14 cellular contexts compared by ENCODE assay signal in genomic region chr2:65351234-65351947, GRCh38.
DNase-seq lines count a peak whose midpoint lies in the region; ATAC-seq and TF ChIP-seq lines count a peak whose summit lies in the region.
"Had no signal": no experiment of that assay in that cellular context is flagged by ENCODE, and none has a peak within 500 bp of the region (broad histone marks: within the 10 kb centered on the region; RNA-seq: fewer than 3 reads in every experiment).

No MANE protein-coding gene starts in this region.

- DNase-seq in DMS79 treated with DMSO at 0.1 percent for 48 hours (lab: John Stamatoyannopoulos, UW) (peak; percentile 87), NCI-H2227 (lab: John Stamatoyannopoulos, UW; ENCODE audit: unreplicated experiment) (peak; percentile 21), chondrocyte (ENCODE audit: low spot score) (no peak), natural killer cell (no peak), NCI-H2029 (lab: John Stamatoyannopoulos, UW) (no peak), substantia nigra (lab: John Stamatoyannopoulos, UW) (no peak), HPDE6-E6E7 (ENCODE audit: extremely low spot score) (no peak)
- DNase-seq: activated CD8-positive, alpha-beta T cell treated with anti-CD3 and anti-CD28 coated beads, Interleukin-2, amount 10 ng/mL, durations not matched to agents 7 days and 5 days; esophagus squamous epithelium; RPMI8226; stimulated activated CD4-positive, alpha-beta T cell treated with anti-CD3 and anti-CD28 coated beads, Interleukin-15, amount 100 ng/mL, for 24 hours had no signal

- ATAC-seq in natural killer cell (peak; percentile 44 to 73 (median 49)), HG03571 (IDR thresholded peaks at IDR 0.05; ENCODE audit: unreplicated experiment) (no peak)
- ATAC-seq: activated CD8-positive, alpha-beta T cell treated with anti-CD3 and anti-CD28 coated beads, Interleukin-2, amount 10 ng/mL, durations not matched to agents 7 days and 5 days had no signal

- no peaks in the 10 kb centered on the region for H3K9me3 Mint-ChIP-seq in chondrocyte (ENCODE audit: low read depth)
- no peaks in the 10 kb centered on the region for H3K9me3 Mint-ChIP-seq in natural killer cell
- H3K9me3 Mint-ChIP-seq: memory B cell had no signal

- no peak overlapping the region for H3K27ac ChIP-seq in substantia nigra (ENCODE audit: low read depth, low read length, poor library complexity, severe bottlenecking)
- H3K27ac ChIP-seq: adrenal gland, esophagus squamous epithelium had no signal

- intact Hi-C loops in natural killer cell (cut with micrococcal nuclease) = loop anchor here (5.0 kb wide), 1 partner anchor 49 kb away; no protein-coding TSS in a partner anchor

- H3K27ac Mint-ChIP-seq in chondrocyte (ENCODE audit: unreplicated experiment) (peak overlapping the region; percentile 78), natural killer cell (peak overlapping the region; percentile 16 to 64)
- H3K27ac Mint-ChIP-seq: activated CD8-positive, alpha-beta T cell treated with anti-CD3 and anti-CD28 coated beads, Interleukin-2, amount 10 ng/mL, durations not matched to agents 7 days and 5 days; memory B cell had no signal

- H3K4me1 Mint-ChIP-seq in chondrocyte (ENCODE audit: low read depth) = peaks cover 52% of the 10 kb centered on the region
- H3K4me1 Mint-ChIP-seq in natural killer cell = peaks cover 15 to 45% of the 10 kb centered on the region in 2 donors

- H3K4me3 Mint-ChIP-seq in chondrocyte (ENCODE audit: unreplicated experiment) (no peak overlapping the region), natural killer cell (peak overlapping the region; percentile 60)
- H3K4me3 Mint-ChIP-seq: activated CD8-positive, alpha-beta T cell treated with anti-CD3 and anti-CD28 coated beads, Interleukin-2, amount 10 ng/mL, durations not matched to agents 7 days and 5 days; memory B cell had no signal

- H3K36me3 Mint-ChIP-seq in chondrocyte (ENCODE audit: low read depth) (no peaks in the 10 kb centered on the region), natural killer cell (no peaks in the 10 kb centered on the region)

- H3K27me3 Mint-ChIP-seq in chondrocyte (ENCODE audit: low read depth) = no peaks in the 10 kb centered on the region
- H3K27me3 Mint-ChIP-seq in natural killer cell (ENCODE audit: low read depth in 2 of 2) = peaks cover 0 to 13% of the 10 kb centered on the region in 2 donors

- TF ChIP-seq CTCF in chondrocyte (IDR thresholded peaks at IDR 0.05) (no peak), natural killer cell (IDR thresholded peaks at IDR 0.05) (no peak)

Comparison
In these comparisons a context has a peak if more than half of its experiments do, and no peak if none do; other contexts are left out.
1. DNase-seq: peak in DMS79 treated with DMSO at 0.1 percent for 48 hours (single experiment) and NCI-H2227 (single experiment); none in chondrocyte (single experiment), natural killer cell (single experiment), NCI-H2029 (single experiment), substantia nigra (0 of 49) and HPDE6-E6E7 (single experiment).